ENCODE assay signal across 24 cellular contexts in the genomic region with DNA sequence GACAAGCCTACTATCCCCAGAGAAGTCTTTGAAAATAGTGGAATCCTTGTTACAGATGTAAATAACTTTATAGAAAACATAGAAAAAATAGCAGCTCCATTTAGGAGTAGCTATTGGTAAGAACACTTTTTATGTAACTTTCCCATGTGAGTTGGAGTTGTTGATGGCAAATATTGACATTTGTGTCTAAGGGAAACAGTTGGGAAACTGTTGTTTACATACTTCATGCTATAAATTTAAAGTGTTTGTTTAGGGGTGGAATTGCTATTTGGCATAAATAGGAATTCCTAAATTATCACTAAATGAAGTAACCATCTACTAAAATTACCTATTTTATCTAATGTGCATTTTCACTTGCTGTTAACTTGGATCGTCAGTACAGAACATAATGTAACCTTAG. TPM values are rescaled to one million over a fixed set of nuclear protein-coding genes. Genes with fewer than 3 reads are reported as not detected.
DNase-seq lines count a peak whose midpoint lies in the region; ATAC-seq, FAIRE-seq and TF ChIP-seq lines count a peak whose summit lies in the region.
"Had no signal": no experiment of that assay in that cellular context is flagged by ENCODE, and none has a peak within 500 bp of the region (broad histone marks: within the 10 kb centered on the region; RNA-seq: fewer than 3 reads in every experiment).

No MANE protein-coding gene starts in this region.

- intact Hi-C loops in HepG2 (cut with micrococcal nuclease; ENCODE audit: unreplicated experiment) = no loop called here

- in situ Hi-C loops in HepG2 (cut with HindIII; ENCODE audit: extremely low pct_ligation_motif_present, low pct_unique_long_range_greater_than_20kb) = no loop called here

- H3K79me2 ChIP-seq in SU-DHL-6 (ENCODE audit: insufficient read depth, low read length) (no peaks in the 10 kb centered on the region), HepG2 (ENCODE audit: insufficient read depth, low read length) (no peaks in the 10 kb centered on the region)

- TF ChIP-seq CTCF in A549 (IDR thresholded peaks at IDR 0.05) = no peak
- no peak for TF ChIP-seq CTCF in SU-DHL-6 (IDR thresholded peaks at IDR 0.05; ENCODE audit: insufficient read depth, low read length, poor library complexity, severe bottlenecking)
- TF ChIP-seq CTCF in HepG2 (CRISPR knock-in tag; IDR thresholded peaks at IDR 0.05) = no peak
- TF ChIP-seq CTCF in Peyer's patch (IDR thresholded peaks at IDR 0.05) = no peak

- H3F3A ChIP-seq in SU-DHL-6 (ENCODE audit: insufficient read depth) = peaks cover 100% of the 10 kb centered on the region

- CTCF ChIA-PET in A549 (lab: Yijun Ruan, JAX) = no interaction called here
- CTCF ChIA-PET in HepG2 (lab: Yijun Ruan, JAX; ENCODE audit: low intra/inter-chr PET ratio, low total read pairs) = no interaction called here

- no peak for FAIRE-seq in A549 (lab: Jason Lieb, UNC)
- FAIRE-seq in HepG2 (lab: Jason Lieb, UNC) = peak; percentile 8
- FAIRE-seq: A204.1, GM12892, GM18507, H54 had no signal

- no peak overlapping the region for H2AFZ ChIP-seq in SU-DHL-6 (ENCODE audit: low read depth, low read length, severe bottlenecking)
- no peak overlapping the region for H2AFZ ChIP-seq in HepG2 (ENCODE audit: low read length)
- H2AFZ ChIP-seq: PC-9 had no signal

- H3K4me3 ChIP-seq in A549 (no peak overlapping the region), SU-DHL-6 (ENCODE audit: insufficient read depth, low read length, poor library complexity, severe bottlenecking) (no peak overlapping the region), HepG2 (replicated peaks in 1 of 3; ENCODE audit: insufficient read depth in 1 of 3, low read depth in 2 of 3, low read length in 3 of 3) (no peak overlapping the region), Peyer's patch (no peak overlapping the region)
- H3K4me3 ChIP-seq: BLaER1, PC-9, SJSA1 had no signal

- H4K20me1 ChIP-seq in SU-DHL-6 (ENCODE audit: low read depth, low read length) = peaks cover 7% of the 10 kb centered on the region; the same call in 1 of the 2 replicates
- peaks cover 11% of the 10 kb centered on the region for H4K20me1 ChIP-seq in HepG2 (ENCODE audit: insufficient read depth, low read length)

- WGBS in A549 (ENCODE audit: missing lambda C conversion rate) = 94% methylated on average over 1 of the region's 1 CpG
- WGBS in HepG2 (ENCODE audit: low lambda C conversion rate) = 51% methylated on average over 1 of the region's 1 CpG

- POLR2A ChIA-PET in A549 (lab: Yijun Ruan, JAX) (no interaction called here), HepG2 (lab: Yijun Ruan, JAX) (interaction anchor here (0.6 to 0.7 kb wide), 2 partner anchors 30 to 122 kb away, joined by 4 read pairs; no protein-coding TSS in a partner anchor)

- ATAC-seq in A549 (no peak), HepG2 (no peak)

- H3K9me3 ChIP-seq in A549 (no peaks in the 10 kb centered on the region), SU-DHL-6 (ENCODE audit: insufficient read depth, low read length) (no peaks in the 10 kb centered on the region), HepG2 (ENCODE audit: low read length) (no peaks in the 10 kb centered on the region), Peyer's patch (no peaks in the 10 kb centered on the region)
- H3K9me3 ChIP-seq: BLaER1, SJSA1 had no signal

- H3K36me3 ChIP-seq in SU-DHL-6 (ENCODE audit: low read length) (peaks cover 84% of the 10 kb centered on the region), HepG2 (replicated peaks in 1 of 2; ENCODE audit: control insufficient read depth in 1 of 2, insufficient read depth in 2 of 2, low read length in 2 of 2) (peaks cover 20 to 82% of the 10 kb centered on the region in 2 experiments), Peyer's patch (peaks cover 0 to 92% (median 0%) of the 10 kb centered on the region in 3 donors)

- H3K27ac ChIP-seq in A549 (no peak overlapping the region), SU-DHL-6 (ENCODE audit: low read depth, low read length) (peak overlapping the region; percentile 11; the same call in 1 of the 2 replicates), HepG2 (ENCODE audit: extremely low read length, insufficient read depth, low read length) (no peak overlapping the region), Peyer's patch (no peak overlapping the region)
- H3K27ac ChIP-seq: BLaER1, KMS-11, PC-9, SJSA1 had no signal

- TF ChIP-seq RAD21 in A549 (conservative IDR thresholded peaks at IDR 0.05 in 1 of 2, IDR thresholded peaks at IDR 0.05 in 1 of 2) (no peak), HepG2 (CRISPR knock-in tag; IDR thresholded peaks at IDR 0.05) (no peak)

- H3K4me2 ChIP-seq in A549 (no peak overlapping the region), SU-DHL-6 (ENCODE audit: low read depth, low read length, poor library complexity, severe bottlenecking) (no peak overlapping the region), HepG2 (ENCODE audit: low read depth, low read length) (no peak overlapping the region)
- H3K4me2 ChIP-seq: BLaER1, KMS-11, PC-9 had no signal

- no peaks in the 10 kb centered on the region for H3K9me2 ChIP-seq in SU-DHL-6 (replicated peaks; ENCODE audit: insufficient read depth, low read length)

- no peaks in the 10 kb centered on the region for H3K27me3 ChIP-seq in SU-DHL-6 (ENCODE audit: low read length)
- no peaks in the 10 kb centered on the region for H3K27me3 ChIP-seq in HepG2 (ENCODE audit: control insufficient read depth in 1 of 2, insufficient read depth in 2 of 2, low read length in 2 of 2)
- no peaks in the 10 kb centered on the region for H3K27me3 ChIP-seq in Peyer's patch
- H3K27me3 ChIP-seq: BLaER1, SJSA1 had no signal

- BruUV-seq in HepG2 (replicated peaks; lab: Mats Ljungman, UMichigan) = no TSS peak

- TF ChIP-seq POLR2A in A549 (IDR thresholded peaks at IDR 0.05; ENCODE audit: low read length) (no peak), HepG2 (IDR thresholded peaks at IDR 0.05; ENCODE audit: insufficient read depth in 1 of 2, low read depth in 2 of 2, low read length in 2 of 2) (no peak), Peyer's patch (IDR thresholded peaks at IDR 0.05) (no peak)

- DNase-seq in NCI-H510A treated with DMSO at 0.1 percent for 48 hours (lab: John Stamatoyannopoulos, UW) (peak; percentile 11), NCI-H510A (lab: John Stamatoyannopoulos, UW) (no peak), A549 (ENCODE audit: low read depth in 1 of 2, low spot score in 1 of 2) (peak in 1 of 2 experiments; percentile 37), HepG2 (ENCODE audit: low spot score) (peak; percentile 21), SKM-1 treated with dmso at 0.1 percent for 144 hours (lab: John Stamatoyannopoulos, UW; ENCODE audit: unreplicated experiment) (no peak), Peyer's patch (no peak), NCI-H1105 (lab: John Stamatoyannopoulos, UW) (no peak)
- DNase-seq: CD4-positive, alpha-beta memory T cell; DMS153; NCI-H1092; NCI-H146; NCI-H2029 treated with DMSO at 0.1 percent for 48 hours; NCI-H446 treated with DMSO at 0.1 percent for 48 hours; NCI-H748 treated with DMSO at 0.1 percent for 48 hours; PC-9; SW 1271 had no signal

- TF ChIP-seq EP300 in A549 (IDR thresholded peaks at IDR 0.05) (no peak), HepG2 (IDR thresholded peaks at IDR 0.05; ENCODE audit: low read depth in 2 of 2, low read length in 2 of 2) (peak in 1 of 2 experiments; percentile 53; a peak in 1 of 4 replicates), HepG2 (CRISPR knock-in tag; IDR thresholded peaks at IDR 0.05; ENCODE audit: borderline replicate concordance) (no peak)

- H3K9ac ChIP-seq in SU-DHL-6 (ENCODE audit: low read length) (no peak overlapping the region), HepG2 (ENCODE audit: insufficient read depth, low read depth, low read length) (no peak overlapping the region)
- H3K9ac ChIP-seq: BLaER1, KMS-11 had no signal

- H3K4me1 ChIP-seq in A549 = peaks cover 9% of the 10 kb centered on the region; the same call in 1 of the 3 replicates
- H3K4me1 ChIP-seq in HepG2 (ENCODE audit: insufficient read depth, low read length) = peaks cover 8% of the 10 kb centered on the region
- H3K4me1 ChIP-seq in Peyer's patch = no peaks in the 10 kb centered on the region
- H3K4me1 ChIP-seq: BLaER1, SJSA1 had no signal

TF ChIP-seq in A549, 52 proteins besides CTCF, POLR2A, EP300 and RAD21 (continues in another document):
- TF ChIP-seq ZC3H11A (IDR thresholded peaks at IDR 0.05) (no peak), SMC3 (IDR thresholded peaks at IDR 0.05) (no peak), RCOR1 (IDR thresholded peaks at IDR 0.05; ENCODE audit: low read depth, low read length) (no peak)

TF ChIP-seq in HepG2, 621 proteins besides CTCF, POLR2A, EP300 and RAD21 (continues in another document):
- TF ChIP-seq, protein P1, sequence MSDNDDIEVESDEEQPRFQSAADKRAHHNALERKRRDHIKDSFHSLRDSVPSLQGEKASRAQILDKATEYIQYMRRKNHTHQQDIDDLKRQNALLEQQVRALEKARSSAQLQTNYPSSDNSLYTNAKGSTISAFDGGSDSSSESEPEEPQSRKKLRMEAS (IDR thresholded peaks at IDR 0.05) = no peak

RNA-seq across cellular contexts. Expression of a gene that starts 50.7 kb away (rescaled TPM):
- polyA plus RNA-seq in A549 (2011; rRNA removed) = 229 and 278 TPM in 2 replicates
- 101 and 110 TPM in 2 replicates for polyA plus RNA-seq in A549 (2012; cell fraction: cytosol; rRNA removed)
- 74.0 and 84.7 TPM in 2 replicates for polyA plus RNA-seq in A549 (2012; cell fraction: nucleus; rRNA removed)
- polyA plus RNA-seq in A549 (2017; fragmentation: RNase III; extraction: RNeasy Plus Mini Kit Qiagen cat#74134 plus additional on column Dnase treatment) = 289 to 317 TPM (median 304 TPM) in 3 replicates
- polyA minus RNA-seq in A549 (2011; rRNA and poly(A)+ RNA removed) = 116 and 159 TPM in 2 replicates
- total RNA-seq in HepG2 (2016; rRNA removed; fragmentation: Illumina TruSeq; extraction: Trizol) = 477 and 756 TPM in 2 replicates
- 312 and 326 TPM in 2 replicates for total RNA-seq in HepG2 (2016; cell fraction: cytosol; rRNA removed; fragmentation: Illumina TruSeq; extraction: Trizol; ENCODE audit: low read depth)
- 471 and 770 TPM in 2 replicates for total RNA-seq in HepG2 (2016; cell fraction: insoluble cytoplasmic fraction; rRNA removed; fragmentation: Illumina TruSeq; extraction: Trizol)
- total RNA-seq in HepG2 (2016; cell fraction: membrane; rRNA removed; fragmentation: Illumina TruSeq; extraction: Trizol) = 290 and 338 TPM in 2 replicates
- 188 and 200 TPM in 2 replicates for total RNA-seq in HepG2 (2016; cell fraction: nucleus; rRNA removed; fragmentation: Illumina TruSeq; extraction: Trizol)
- polyA plus RNA-seq in HepG2 (2011; rRNA removed) = 118 and 153 TPM in 2 replicates
- polyA plus RNA-seq in HepG2 (2011; cell fraction: cytosol; rRNA removed) = 141 and 159 TPM in 2 replicates
- 45.6 and 58.6 TPM in 2 replicates for polyA plus RNA-seq in HepG2 (2011; cell fraction: nucleus; rRNA removed)
- 245 and 302 TPM in 2 replicates for polyA plus RNA-seq in HepG2 (2012)
- 68.6 and 71.1 TPM in 2 replicates for polyA plus RNA-seq in HepG2 (2016; cell fraction: cytosol; fragmentation: Illumina TruSeq; extraction: Trizol; ENCODE audit: low read depth)
- 588 and 612 TPM in 2 replicates for polyA plus RNA-seq in HepG2 (2016; cell fraction: insoluble cytoplasmic fraction; fragmentation: Illumina TruSeq; extraction: Trizol; ENCODE audit: low read depth)
- 141 and 156 TPM in 2 replicates for polyA plus RNA-seq in HepG2 (2016; cell fraction: membrane; fragmentation: Illumina TruSeq; extraction: Trizol; ENCODE audit: low read depth)
- 190 and 195 TPM in 2 replicates for polyA plus RNA-seq in HepG2 (2016; cell fraction: nucleus; fragmentation: Illumina TruSeq; extraction: Trizol; ENCODE audit: insufficient read depth, low read depth)
- 88.7 and 522 TPM in 2 replicates for polyA minus RNA-seq in HepG2 (2011; rRNA and poly(A)+ RNA removed; ENCODE audit: low replicate concordance)
- polyA minus RNA-seq in HepG2 (2011; cell fraction: cytosol; rRNA and poly(A)+ RNA removed) = 285 and 334 TPM in 2 replicates
- 112 and 162 TPM in 2 replicates for polyA minus RNA-seq in HepG2 (2011; cell fraction: nucleus; rRNA and poly(A)+ RNA removed)
- 100 to 1,000 TPM; 182 to 326 (median 260) TPM for total RNA-seq in Peyer's patch

Comparison
In these comparisons a context has a peak if more than half of its experiments do, and no peak if none do; other contexts are left out.
1. DNase-seq: peak in NCI-H510A treated with DMSO at 0.1 percent for 48 hours (single experiment) and HepG2 (single experiment); none in NCI-H510A (single experiment), SKM-1 treated with dmso at 0.1 percent for 144 hours (single experiment), Peyer's patch (0 of 3) and NCI-H1105 (single experiment).